ENCODE assay signal across 18 cellular contexts in the genomic region with DNA sequence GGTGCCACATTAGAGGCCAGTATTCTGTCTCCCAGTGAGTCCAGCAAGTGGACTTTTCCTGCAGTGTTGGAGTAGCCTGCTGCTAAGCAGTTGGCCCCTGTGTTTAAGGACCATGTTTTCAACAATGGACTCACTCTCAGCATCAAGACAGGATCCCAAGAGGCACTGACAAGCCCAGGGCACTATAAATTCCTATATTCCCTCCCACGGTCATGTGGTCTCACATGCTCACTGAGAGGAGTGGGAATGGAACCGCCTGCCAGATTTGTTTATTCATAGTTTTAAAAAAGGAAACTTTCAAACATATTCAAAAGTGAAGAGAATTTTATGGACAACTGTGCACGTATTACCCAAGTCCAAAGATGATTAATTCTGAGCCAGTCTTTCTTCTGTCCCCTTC.
DNase-seq lines count a peak whose midpoint lies in the region; ATAC-seq lines count a peak whose summit lies in the region.
"Had no signal": no experiment of that assay in that cellular context is flagged by ENCODE, and none has a peak within 500 bp of the region (broad histone marks: within the 10 kb centered on the region; RNA-seq: fewer than 3 reads in every experiment).

No MANE protein-coding gene starts in this region.

- H3K36me3 ChIP-seq in trophoblast cell (ENCODE audit: control insufficient read depth in 1 of 2, insufficient read depth in 2 of 2, low read length in 2 of 2): no peaks in the 10 kb centered on the region

- H2AK5ac ChIP-seq in trophoblast cell (ENCODE audit: low read length): no peak overlapping the region

- H4K91ac ChIP-seq in trophoblast cell (ENCODE audit: low read depth, low read length): no peak overlapping the region

- H3K14ac ChIP-seq in trophoblast cell (ENCODE audit: low read length): no peak overlapping the region

- H2BK120ac ChIP-seq in trophoblast cell (ENCODE audit: insufficient read depth, low read length, poor library complexity): no peak overlapping the region

- peak overlapping the region; percentile 55 for H3K18ac ChIP-seq in trophoblast cell (ENCODE audit: low read length)

- no peak overlapping the region for H3K4me2 ChIP-seq in trophoblast cell (ENCODE audit: low read length)

- no peaks in the 10 kb centered on the region for H3K27me3 ChIP-seq in trophoblast cell (ENCODE audit: insufficient read depth, low read length)

- no peaks in the 10 kb centered on the region for H3K79me2 ChIP-seq in trophoblast cell (ENCODE audit: control insufficient read depth, insufficient read depth, low read length, poor library complexity)

- H3K79me1 ChIP-seq in trophoblast cell (ENCODE audit: low read length): no peaks in the 10 kb centered on the region

- whole genome bisulfite sequencing in trophoblast cell (ENCODE audit: extremely low coverage, insufficient coverage, insufficient read length): no CpG with 5 or more reads among the region's 3 CpGs

- no peak overlapping the region for H3K4me3 ChIP-seq in trophoblast cell (ENCODE audit: low read depth, low read length)
- H3K4me3 ChIP-seq: K562, SK-N-MC had no signal

- no peak overlapping the region for H3K23ac ChIP-seq in trophoblast cell (ENCODE audit: low read length)

- no peak overlapping the region for H3K9ac ChIP-seq in trophoblast cell (ENCODE audit: low read length)

- H3K4me1 ChIP-seq in trophoblast cell (ENCODE audit: control insufficient read depth in 1 of 2, insufficient read depth in 2 of 2, low read length in 2 of 2): peaks cover 4 to 6% of the 10 kb centered on the region in 2 experiments

- no peak overlapping the region for H3K4ac ChIP-seq in trophoblast cell (ENCODE audit: low read depth, low read length)

- H2BK12ac ChIP-seq in trophoblast cell (ENCODE audit: low read length): no peak overlapping the region

- H2BK5ac ChIP-seq in trophoblast cell (ENCODE audit: low read depth, low read length, poor library complexity): peak overlapping the region; percentile 17

- no peak overlapping the region for H2AFZ ChIP-seq in trophoblast cell (ENCODE audit: insufficient read depth, low read length, poor library complexity)

- no peak overlapping the region for H4K8ac ChIP-seq in trophoblast cell (ENCODE audit: low read depth, low read length)

- no peaks in the 10 kb centered on the region for H3K9me3 ChIP-seq in trophoblast cell (ENCODE audit: insufficient read depth, low read depth, low read length)

- no peak overlapping the region for H3K27ac ChIP-seq in trophoblast cell (ENCODE audit: low read depth, low read length)
- H3K27ac ChIP-seq: SK-N-MC had no signal

- DNase-seq in SK-MEL-5 (ENCODE audit: low read depth, low spot score) (peak; percentile 84), fibroblast of peridontal ligament (ENCODE audit: extremely low read depth) (peak; percentile 31), trophoblast cell (no peak), HCEC 1CT (no peak), NCI-H2029 treated with DMSO at 0.1 percent for 48 hours (lab: John Stamatoyannopoulos, UW) (no peak), D341Med (ENCODE audit: low spot score) (no peak)
- DNase-seq: ACHN; C1 segment of cervical spinal cord; CD8-positive, alpha-beta memory T cell; DMS79; NCI-H1105 treated with DMSO at 0.1 percent for 48 hours; NCI-H1694; NCI-H774; Right ventricle myocardium superior had no signal

- no peak overlapping the region for H4K12ac ChIP-seq in trophoblast cell (ENCODE audit: low read depth, low read length)

- in situ Hi-C loops in SK-MEL-5 (cut with HindIII; ENCODE audit: low pct_unique_long_range_greater_than_20kb, low sequenced_read_pairs): no loop called here

- no peak for ATAC-seq in GM18502 (IDR thresholded peaks at IDR 0.05; ENCODE audit: poor library complexity, unreplicated experiment)
- ATAC-seq: HCT116, K562 had no signal

Comparison
In these comparisons a context has a peak if more than half of its experiments do, and no peak if none do; other contexts are left out.
1. DNase-seq: peak in SK-MEL-5 (single experiment) and fibroblast of peridontal ligament (single experiment); none in trophoblast cell (0 of 2), HCEC 1CT (single experiment), NCI-H2029 treated with DMSO at 0.1 percent for 48 hours (single experiment) and D341Med (single experiment).